15 cellular contexts compared by ENCODE assay signal in the genomic region with DNA sequence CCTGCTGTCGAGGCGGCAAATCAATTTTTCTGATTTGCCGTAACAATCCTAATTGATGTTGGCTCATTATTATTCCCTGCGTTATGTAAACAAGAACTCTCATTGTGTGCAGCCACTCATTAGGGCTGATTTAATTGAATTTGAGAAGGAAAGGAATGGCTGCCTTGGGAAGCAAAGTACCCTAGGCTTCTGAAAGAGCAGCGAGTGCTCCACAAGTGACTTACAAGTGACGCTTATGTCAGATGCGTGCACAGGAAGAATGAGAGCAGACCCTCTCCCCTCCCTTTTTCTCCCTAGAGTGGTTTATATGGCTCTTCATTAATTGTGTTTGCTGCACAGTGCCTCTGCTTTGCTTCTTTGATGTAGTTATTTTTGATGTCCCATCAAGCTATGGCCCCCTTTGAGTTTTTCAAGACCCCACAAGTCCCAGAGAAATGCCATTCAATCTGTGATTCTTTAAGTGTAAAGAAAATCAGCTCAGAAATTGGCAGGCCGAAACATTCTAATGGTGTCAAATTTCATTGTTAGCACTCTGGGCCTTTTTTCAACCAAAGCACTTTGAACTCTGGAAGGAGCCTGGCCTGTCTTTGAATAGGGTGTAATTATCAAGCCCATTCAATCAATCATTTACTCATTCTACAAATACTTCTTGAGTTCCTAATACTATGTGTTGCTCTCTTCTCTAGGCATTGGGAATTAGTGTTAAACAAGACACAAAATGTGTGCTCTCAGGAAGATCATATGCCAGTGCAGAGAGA.
DNase-seq lines count a peak whose midpoint lies in the region; ATAC-seq and TF ChIP-seq lines count a peak whose summit lies in the region.
"Had no signal": no experiment of that assay in that cellular context is flagged by ENCODE, and none has a peak within 500 bp of the region (broad histone marks: within the 10 kb centered on the region; RNA-seq: fewer than 3 reads in every experiment).

No MANE protein-coding gene starts in this region.

- 69% methylated on average over 7 of the region's 8 CpGs for WGBS in mesenchymal stem cell

- no peak overlapping the region for H2BK12ac ChIP-seq in mesenchymal stem cell (ENCODE audit: low read length in 2 of 2)

- POLR2A ChIA-PET in HEK293T (lab: Yijun Ruan, JAX) = no interaction called here

- no peak overlapping the region for H2BK5ac ChIP-seq in mesenchymal stem cell (ENCODE audit: low read depth, low read length, poor library complexity, severe bottlenecking)

- H3K4ac ChIP-seq in mesenchymal stem cell (ENCODE audit: low read depth in 1 of 2, low read length in 2 of 2) = no peak overlapping the region

- H2BK15ac ChIP-seq in mesenchymal stem cell (ENCODE audit: low read depth, poor library complexity, severe bottlenecking) = no peak overlapping the region

- no peaks in the 10 kb centered on the region for H3K27me3 ChIP-seq in BLaER1 treated with 17β-estradiol and CSF1 and Interleukin-3, amounts not matched to agents 10 nM and 100 nM
- peaks cover 0 to 9% of the 10 kb centered on the region in 2 experiments for H3K27me3 ChIP-seq in mesenchymal stem cell (ENCODE audit: control insufficient read depth in 1 of 2, insufficient read depth in 1 of 2, low read length in 2 of 2)
- H3K27me3 ChIP-seq: ascending aorta, Peyer's patch had no signal

- H3K27ac ChIP-seq in BLaER1 treated with 17β-estradiol and CSF1 and Interleukin-3, amounts not matched to agents 10 nM and 100 nM = peak overlapping the region; percentile 49 to 86 (median 78); a peak in 21 of 22 replicates
- no peak overlapping the region for H3K27ac ChIP-seq in mesenchymal stem cell (ENCODE audit: low read length, poor library complexity, severe bottlenecking)
- H3K27ac ChIP-seq: ascending aorta, Peyer's patch had no signal

- no peaks in the 10 kb centered on the region for H4K20me1 ChIP-seq in BLaER1 treated with 17β-estradiol and CSF1 and Interleukin-3, amounts not matched to agents 10 nM and 100 nM

- peak overlapping the region in 9 of 10 experiments; percentile 21 to 58 (median 33); a peak in 14 of 20 replicates for H3K4me3 ChIP-seq in BLaER1 treated with 17β-estradiol and CSF1 and Interleukin-3, amounts not matched to agents 10 nM and 100 nM
- H3K4me3 ChIP-seq in mesenchymal stem cell (ENCODE audit: insufficient read depth in 1 of 2, low read depth in 1 of 2, low read length in 2 of 2) = no peak overlapping the region
- H3K4me3 ChIP-seq: ascending aorta, Peyer's patch had no signal

- H4K91ac ChIP-seq in mesenchymal stem cell (ENCODE audit: low read length) = no peak overlapping the region

- no peak overlapping the region for H2AK5ac ChIP-seq in mesenchymal stem cell (ENCODE audit: low read length, severe bottlenecking)

- H3K9me3 ChIP-seq in BLaER1 treated with 17β-estradiol and CSF1 and Interleukin-3, amounts not matched to agents 10 nM and 100 nM (replicated peaks in 1 of 11) = peaks cover 10 to 43% (median 24%) of the 10 kb centered on the region in 11 experiments; a peak in 21 of 22 replicates
- H3K9me3 ChIP-seq in mesenchymal stem cell (ENCODE audit: control insufficient read depth, low read length) = peaks cover 3% of the 10 kb centered on the region
- H3K9me3 ChIP-seq: ascending aorta, Peyer's patch had no signal

- H2BK120ac ChIP-seq in mesenchymal stem cell (ENCODE audit: low read depth, low read length) = no peak overlapping the region

- no peaks in the 10 kb centered on the region for H3K79me1 ChIP-seq in mesenchymal stem cell (replicated peaks; ENCODE audit: low read length, poor library complexity, severe bottlenecking)

- H3K4me2 ChIP-seq in BLaER1 treated with 17β-estradiol and CSF1 and Interleukin-3, amounts not matched to agents 10 nM and 100 nM = peak overlapping the region; percentile 72 to 92 (median 84)
- no peak overlapping the region for H3K4me2 ChIP-seq in mesenchymal stem cell (ENCODE audit: low read length, poor library complexity, severe bottlenecking)

- no peak overlapping the region for H3K18ac ChIP-seq in mesenchymal stem cell (ENCODE audit: low read depth in 1 of 2, low read length in 2 of 2)

- H4K8ac ChIP-seq in mesenchymal stem cell (ENCODE audit: low read length) = no peak overlapping the region

- ATAC-seq in HG02588 (IDR thresholded peaks at IDR 0.05; ENCODE audit: unreplicated experiment) (no peak), HG03342 (IDR thresholded peaks at IDR 0.05; ENCODE audit: unreplicated experiment) (no peak), HG03175 (IDR thresholded peaks at IDR 0.05; ENCODE audit: unreplicated experiment) (no peak), HG03520 (IDR thresholded peaks at IDR 0.05; ENCODE audit: unreplicated experiment) (no peak)

- CTCF ChIA-PET in HEK293T (lab: Yijun Ruan, JAX) = interaction anchor here (0.8 to 1.1 kb wide), 2 partner anchors 33 to 67 kb away, joined by 3 to 4 read pairs; no protein-coding TSS in a partner anchor

- no peak overlapping the region for H3K23ac ChIP-seq in mesenchymal stem cell (ENCODE audit: low read length in 2 of 2)

- no peak overlapping the region for H3K14ac ChIP-seq in mesenchymal stem cell (ENCODE audit: low read length in 2 of 2)

- no peak overlapping the region for H2AFZ ChIP-seq in mesenchymal stem cell (ENCODE audit: low read depth, low read length)

- DNase-seq in HEK293T (ENCODE audit: extremely low spot score) = no peak
- DNase-seq in mesenchymal stem cell = no peak
- DNase-seq: activated CD8-positive, alpha-beta memory T cell treated with anti-CD3 and anti-CD28 coated beads, Interleukin-2, amount 50 U/mL, for 4 hours; HCEC 1CT; NCI-H1092; Peyer's patch; stimulated activated naive CD8-positive, alpha-beta T cell treated with anti-CD3 and anti-CD28 coated beads, Interleukin-15, Interleukin-2, amounts not matched to agents 100 U/mL and 50 U/mL, for 24 hours; T1000 had no signal

- H3K36me3 ChIP-seq in BLaER1 treated with 17β-estradiol and CSF1 and Interleukin-3, amounts not matched to agents 10 nM and 100 nM = peaks cover 0 to 5% (median 0%) of the 10 kb centered on the region in 11 experiments; a peak in 2 of 22 replicates
- no peaks in the 10 kb centered on the region for H3K36me3 ChIP-seq in mesenchymal stem cell (ENCODE audit: control insufficient read depth in 1 of 2, insufficient read depth in 2 of 2, low read depth in 1 of 2, low read length in 2 of 2)
- H3K36me3 ChIP-seq: ascending aorta, Peyer's patch had no signal

- peaks cover 76 to 95% (median 85%) of the 10 kb centered on the region in 10 experiments for H3K4me1 ChIP-seq in BLaER1 treated with 17β-estradiol and CSF1 and Interleukin-3, amounts not matched to agents 10 nM and 100 nM
- peaks cover 2% of the 10 kb centered on the region for H3K4me1 ChIP-seq in mesenchymal stem cell (ENCODE audit: control insufficient read depth, insufficient read depth, low read depth, low read length)
- H3K4me1 ChIP-seq: ascending aorta had no signal

- H3K9ac ChIP-seq in BLaER1 treated with 17β-estradiol and CSF1 and Interleukin-3, amounts not matched to agents 10 nM and 100 nM = peak overlapping the region; percentile 54 to 73 (median 66); a peak in 21 of 22 replicates
- peak overlapping the region; percentile 13 for H3K9ac ChIP-seq in mesenchymal stem cell (ENCODE audit: low read length)

TF ChIP-seq in HEK293T, 16 proteins besides CTCF, POLR2A, EP300 and RAD21:
- TF ChIP-seq, protein P1, sequence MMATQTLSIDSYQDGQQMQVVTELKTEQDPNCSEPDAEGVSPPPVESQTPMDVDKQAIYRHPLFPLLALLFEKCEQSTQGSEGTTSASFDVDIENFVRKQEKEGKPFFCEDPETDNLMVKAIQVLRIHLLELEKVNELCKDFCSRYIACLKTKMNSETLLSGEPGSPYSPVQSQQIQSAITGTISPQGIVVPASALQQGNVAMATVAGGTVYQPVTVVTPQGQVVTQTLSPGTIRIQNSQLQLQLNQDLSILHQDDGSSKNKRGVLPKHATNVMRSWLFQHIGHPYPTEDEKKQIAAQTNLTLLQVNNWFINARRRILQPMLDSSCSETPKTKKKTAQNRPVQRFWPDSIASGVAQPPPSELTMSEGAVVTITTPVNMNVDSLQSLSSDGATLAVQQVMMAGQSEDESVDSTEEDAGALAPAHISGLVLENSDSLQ (IDR thresholded peaks at IDR 0.05) = 0 out of 2 replicates have a peak, but pooled peaks have one; percentile 2
- TF ChIP-seq CTBP1 (IDR thresholded peaks at IDR 0.05; ENCODE audit: borderline replicate concordance) (no peak), ZNF384 (IDR thresholded peaks at IDR 0.05) (no peak), FOXA1 (IDR thresholded peaks at IDR 0.05) (no peak)

TF ChIP-seq in PFSK-1, 5 proteins besides CTCF, POLR2A, EP300 and RAD21:
- 0 out of 2 replicates have a peak, but pooled peaks have one; percentile 6 for TF ChIP-seq SIN3A (IDR thresholded peaks at IDR 0.05; ENCODE audit: borderline replicate concordance, insufficient read depth, low read length)
- TF ChIP-seq, protein P2, sequence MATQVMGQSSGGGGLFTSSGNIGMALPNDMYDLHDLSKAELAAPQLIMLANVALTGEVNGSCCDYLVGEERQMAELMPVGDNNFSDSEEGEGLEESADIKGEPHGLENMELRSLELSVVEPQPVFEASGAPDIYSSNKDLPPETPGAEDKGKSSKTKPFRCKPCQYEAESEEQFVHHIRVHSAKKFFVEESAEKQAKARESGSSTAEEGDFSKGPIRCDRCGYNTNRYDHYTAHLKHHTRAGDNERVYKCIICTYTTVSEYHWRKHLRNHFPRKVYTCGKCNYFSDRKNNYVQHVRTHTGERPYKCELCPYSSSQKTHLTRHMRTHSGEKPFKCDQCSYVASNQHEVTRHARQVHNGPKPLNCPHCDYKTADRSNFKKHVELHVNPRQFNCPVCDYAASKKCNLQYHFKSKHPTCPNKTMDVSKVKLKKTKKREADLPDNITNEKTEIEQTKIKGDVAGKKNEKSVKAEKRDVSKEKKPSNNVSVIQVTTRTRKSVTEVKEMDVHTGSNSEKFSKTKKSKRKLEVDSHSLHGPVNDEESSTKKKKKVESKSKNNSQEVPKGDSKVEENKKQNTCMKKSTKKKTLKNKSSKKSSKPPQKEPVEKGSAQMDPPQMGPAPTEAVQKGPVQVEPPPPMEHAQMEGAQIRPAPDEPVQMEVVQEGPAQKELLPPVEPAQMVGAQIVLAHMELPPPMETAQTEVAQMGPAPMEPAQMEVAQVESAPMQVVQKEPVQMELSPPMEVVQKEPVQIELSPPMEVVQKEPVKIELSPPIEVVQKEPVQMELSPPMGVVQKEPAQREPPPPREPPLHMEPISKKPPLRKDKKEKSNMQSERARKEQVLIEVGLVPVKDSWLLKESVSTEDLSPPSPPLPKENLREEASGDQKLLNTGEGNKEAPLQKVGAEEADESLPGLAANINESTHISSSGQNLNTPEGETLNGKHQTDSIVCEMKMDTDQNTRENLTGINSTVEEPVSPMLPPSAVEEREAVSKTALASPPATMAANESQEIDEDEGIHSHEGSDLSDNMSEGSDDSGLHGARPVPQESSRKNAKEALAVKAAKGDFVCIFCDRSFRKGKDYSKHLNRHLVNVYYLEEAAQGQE (IDR thresholded peaks at IDR 0.05; ENCODE audit: insufficient read depth in 1 of 2, low read depth in 2 of 2, low read length in 2 of 2) = no peak

Comparison
In these comparisons a context has a peak if more than half of its experiments do, and no peak if none do; other contexts are left out.
1. H3K4me3 ChIP-seq: peak in BLaER1 treated with 17β-estradiol and CSF1 and Interleukin-3, amounts not matched to agents 10 nM and 100 nM (9 of 10); none in mesenchymal stem cell (0 of 2).